ENCODE assay signal across 1 cellular context in genomic region chr16:1989209-1989825, GRCh38.
TF ChIP-seq lines count a peak whose summit lies in the region.

No MANE protein-coding gene starts in this region.

TF ChIP-seq in GM23338, 12 proteins besides CTCF, POLR2A, EP300 and RAD21 (continued from another document):
- no peak for TF ChIP-seq REST (IDR thresholded peaks at IDR 0.05; ENCODE audit: unreplicated experiment)
- no peak for TF ChIP-seq EZH2 (IDR thresholded peaks at IDR 0.05; ENCODE audit: low read depth, unreplicated experiment)
- no peak for TF ChIP-seq ZNF462 (CRISPR knock-in tag; IDR thresholded peaks at IDR 0.05)
- no peak for TF ChIP-seq JUNB (IDR thresholded peaks at IDR 0.05; ENCODE audit: unreplicated experiment)
- no peak for TF ChIP-seq ZNF114 (CRISPR knock-in tag; IDR thresholded peaks at IDR 0.05)
